ENCODE assay signal across 8 cellular contexts in genomic region chr10:17643755-17644484, GRCh38. TPM values are rescaled to one million over a fixed set of nuclear protein-coding genes. Genes with fewer than 3 reads are reported as not detected.
A peak's percentile ranks its signal among the peaks of the same experiment; 100 is the strongest.
DNase-seq lines count a peak whose midpoint lies in the region; ATAC-seq and TF ChIP-seq lines count a peak whose summit lies in the region.

STAM (plus strand) TSS chr10:17644151; CDS start chr10:17644340, 189 bp downstream.

- in situ Hi-C loops in T47D (cut with HindIII; ENCODE audit: low pct_unique_long_range_greater_than_20kb, low sequenced_read_pairs) = no loop called here

- H3K27ac ChIP-seq in AG04450 (ENCODE audit: low read depth, low read length) = peak within 1 kb of the TSS; percentile 98
- peak within 1 kb of the TSS; percentile 98 for H3K27ac ChIP-seq in VCaP
- peak within 1 kb of the TSS; percentile 76 to 100 (median 99) for H3K27ac ChIP-seq in skin epidermis

- H3K9me3 ChIP-seq in AG04450 (ENCODE audit: control insufficient read depth, insufficient read depth, low read length) (peaks cover 6% of the 10 kb centered on the region), iPS-18c (ENCODE audit: control insufficient read depth, insufficient read depth, low read length) (no peaks in the 10 kb centered on the region)

- ATAC-seq in GM18907 (IDR thresholded peaks at IDR 0.05; ENCODE audit: unreplicated experiment) (peak; percentile 88), HG03139 (IDR thresholded peaks at IDR 0.05; ENCODE audit: unreplicated experiment) (peak; percentile 86)

- POLR2A ChIA-PET in AG04450 (lab: Yijun Ruan, JAX) = interaction anchor here (0.5 to 2.9 kb wide), 13 partner anchors 11 to 661 kb away, joined by 3 to 30 read pairs (median 4); partner anchors contain the start of gene HACD1

- TF ChIP-seq CTCF in AG04450 (IDR thresholded peaks at IDR 0.05; ENCODE audit: low read depth, low read length) (no peak), VCaP (conservative IDR thresholded peaks at IDR 0.05) (no peak)

- DNase-seq in AG04450 (ENCODE audit: low read depth, low spot score) (peak; percentile 84), NCI-H2196 treated with DMSO at 0.1 percent for 48 hours (lab: John Stamatoyannopoulos, UW; ENCODE audit: unreplicated experiment) (peak; percentile 58), T47D (ENCODE audit: low read depth in 1 of 2, low spot score in 1 of 2) (peak; percentile 86 to 94)

- no peaks in the 10 kb centered on the region for H3K27me3 ChIP-seq in AG04450 (ENCODE audit: control insufficient read depth, insufficient read depth, low read length)

- H3K4me3 ChIP-seq in AG04450 (ENCODE audit: low read depth, low read length) (peak within 1 kb of the TSS; percentile 98), iPS-18c (ENCODE audit: insufficient read depth, low read depth, low read length) (peak within 1 kb of the TSS; percentile 79), skin epidermis (peak within 1 kb of the TSS; percentile 61 to 92 (median 82))

- CTCF ChIA-PET in AG04450 (lab: Charles Lee) = interaction anchor here (0.6 to 1.8 kb wide), 5 partner anchors 93 to 594 kb away, joined by 3 to 9 read pairs (median 3); no protein-coding TSS in a partner anchor

RNA-seq across cellular contexts. Expression of gene STAM, which starts in this region (rescaled TPM):
- 31.3 and 43.6 TPM in 2 replicates for polyA plus RNA-seq in AG04450 (2011; rRNA removed)
- polyA minus RNA-seq in AG04450 (2011; rRNA and poly(A)+ RNA removed) = 28.5 and 34.5 TPM in 2 replicates

Comparison
In these comparisons a context has a peak if more than half of its experiments do, and no peak if none do; other contexts are left out.
1. Peak in every context shown above with its lines: DNase-seq, ATAC-seq, H3K4me3 ChIP-seq and H3K27ac ChIP-seq.